ENCODE assay signal across 1 cellular context in the genomic region with DNA sequence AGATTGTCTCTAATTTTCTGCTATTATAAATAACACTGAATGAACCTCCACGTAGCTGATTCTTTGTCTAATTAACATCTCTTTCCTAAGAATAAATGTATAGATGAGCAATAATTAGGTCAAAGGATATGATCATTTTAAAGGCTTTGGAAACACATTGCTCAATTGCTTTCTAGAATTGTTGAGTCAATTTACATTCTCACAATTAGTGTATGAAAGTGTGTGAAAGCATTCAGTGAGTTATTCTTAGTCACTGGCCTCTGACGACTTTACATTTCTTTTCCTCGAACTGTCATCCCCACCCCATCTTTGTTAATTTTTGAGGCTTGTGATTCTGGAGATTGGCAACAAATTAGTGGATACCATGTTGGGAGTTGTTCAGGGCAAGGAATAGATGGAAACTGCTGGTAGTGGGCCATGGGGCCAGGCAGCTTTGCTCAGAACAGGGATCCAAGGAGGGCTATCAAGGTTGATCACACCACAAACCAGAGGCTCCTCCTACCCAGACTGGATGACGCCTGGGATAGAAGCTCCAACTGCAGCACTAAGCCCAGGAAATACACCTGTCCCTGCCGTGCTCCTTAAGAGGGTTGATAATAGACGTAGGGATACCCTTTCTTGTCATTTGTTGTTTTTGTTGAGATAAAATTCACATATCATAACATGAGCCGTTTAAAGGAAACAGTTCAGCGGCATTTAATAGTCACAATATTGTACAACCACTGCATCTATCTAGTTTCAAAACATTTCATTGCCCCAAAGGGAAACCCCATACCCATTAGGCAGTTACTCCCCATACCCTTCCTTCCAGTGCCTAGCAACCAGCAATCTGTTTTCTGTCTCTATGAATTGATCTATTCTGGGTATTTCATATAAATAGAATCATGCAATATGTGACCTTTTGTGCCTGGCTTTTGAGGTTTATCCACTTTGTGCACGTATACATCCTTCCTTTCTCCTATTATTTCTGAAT.
TF ChIP-seq lines count a peak whose summit lies in the region.

No MANE protein-coding gene starts in this region.

TF ChIP-seq in GM23338, 12 proteins besides CTCF, POLR2A, EP300 and RAD21 (continued from another document):
- TF ChIP-seq POLR2AphosphoS5 (IDR thresholded peaks at IDR 0.05; ENCODE audit: low read depth) = no peak
